31 cellular contexts compared by ENCODE assay signal in the genomic region with DNA sequence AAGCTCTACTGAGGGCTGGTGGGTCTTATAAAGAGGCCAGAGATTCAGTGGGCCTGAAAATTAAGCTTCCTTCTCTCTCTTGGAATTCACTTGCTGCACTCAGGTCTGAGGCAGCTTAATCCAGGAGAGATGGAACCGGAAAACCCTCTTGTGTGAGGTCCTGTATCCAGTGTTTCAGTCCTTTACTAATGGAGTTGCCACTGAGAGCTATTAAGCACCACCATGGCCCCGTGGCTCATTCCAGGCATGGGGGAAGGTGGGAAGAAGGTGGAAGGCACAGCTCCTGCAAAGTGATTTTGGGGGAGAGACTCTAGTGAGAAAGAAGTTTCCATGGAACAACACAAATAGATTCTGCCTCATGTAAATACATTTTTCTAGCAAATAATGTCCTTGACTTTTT. TPM values are rescaled to one million over a fixed set of nuclear protein-coding genes. Genes with fewer than 3 reads are reported as not detected.
"Had no signal": no experiment of that assay in that cellular context is flagged by ENCODE, and none has a peak within 500 bp of the region (broad histone marks: within the 10 kb centered on the region; RNA-seq: fewer than 3 reads in every experiment).

No MANE protein-coding gene starts in this region.

- H3K36me3 ChIP-seq: colonic mucosa, esophagus squamous epithelium, gastrocnemius medialis, heart right ventricle, left ventricle myocardium inferior, lower lobe of right lung had no signal

- H3K4me3 Mint-ChIP-seq: dendritic cell treated with granulocyte-macrophage colony-stimulating factor and Interleukin-4, amounts not matched to agents 40 ng/mL and 50 ng/mL, for 4 days; effector memory CD8-positive, alpha-beta T cell; endodermal cell; naive thymus-derived CD4-positive, alpha-beta T cell; natural killer cell had no signal

- H3K4me3 ChIP-seq: colonic mucosa, esophagus squamous epithelium, gastrocnemius medialis, heart right ventricle, left ventricle myocardium inferior, lower lobe of right lung had no signal

- H3K4me1 ChIP-seq: colonic mucosa, esophagus squamous epithelium, gastrocnemius medialis, heart right ventricle, left ventricle myocardium inferior, lower lobe of right lung had no signal

- H3K27ac ChIP-seq: colonic mucosa, epithelial cell of prostate, esophagus squamous epithelium, gastrocnemius medialis, heart right ventricle, left ventricle myocardium inferior, lower lobe of right lung had no signal

- ATAC-seq: effector memory CD8-positive, alpha-beta T cell; esophagus mucosa; gastrocnemius medialis; heart right ventricle; left colon; left lobe of liver; lower lobe of right lung; naive thymus-derived CD4-positive, alpha-beta T cell; natural killer cell had no signal

- H3K9me3 Mint-ChIP-seq: dendritic cell treated with granulocyte-macrophage colony-stimulating factor and Interleukin-4, amounts not matched to agents 40 ng/mL and 50 ng/mL, for 4 days; effector memory CD8-positive, alpha-beta T cell; endodermal cell; natural killer cell had no signal

- H3K4me1 Mint-ChIP-seq: naive thymus-derived CD4-positive, alpha-beta T cell; natural killer cell had no signal

- H3K9me3 ChIP-seq: colonic mucosa, esophagus squamous epithelium, gastrocnemius medialis, heart right ventricle, left ventricle myocardium inferior, lower lobe of right lung had no signal

- H3K27me3 ChIP-seq: colonic mucosa, esophagus squamous epithelium, gastrocnemius medialis had no signal

- DNase-seq: colonic mucosa; cortex of kidney; effector CD8-positive, alpha-beta T cell; effector memory CD8-positive, alpha-beta T cell; endodermal cell; erythroblast; esophagus squamous epithelium; foreskin fibroblast; foreskin melanocyte; gastrocnemius medialis; glutamatergic neuron; head of caudate nucleus; heart right ventricle; hippocampal formation; kidney; kidney glomerular epithelial cell; left colon; left ventricle myocardium inferior; lower lobe of right lung; mesenchymal stem cell; midbrain; naive thymus-derived CD4-positive, alpha-beta T cell; natural killer cell had no signal

- H3K36me3 Mint-ChIP-seq: naive thymus-derived CD4-positive, alpha-beta T cell; natural killer cell had no signal

RNA-seq across cellular contexts. Expression of gene FOXI2, which starts 46.8 kb away (rescaled TPM):
- total RNA-seq: dermis microvascular lymphatic vessel endothelial cell, glomerular endothelial cell, left colon, left lobe of liver, lower lobe of right lung, lung microvascular endothelial cell, mononuclear cell, natural killer cell had no signal
- polyA plus RNA-seq: naive thymus-derived CD4-positive, alpha-beta T cell had no signal
